In genomic region chr1:4585216-4585615, GRCh38 we compare ENCODE assay signal across 8 cellular contexts.
DNase-seq lines count a peak whose midpoint lies in the region; ATAC-seq and TF ChIP-seq lines count a peak whose summit lies in the region.

No MANE protein-coding gene starts in this region.

- H3K27ac ChIP-seq in WERI-Rb-1 = no peak overlapping the region

- no peaks in the 10 kb centered on the region for H3K36me3 ChIP-seq in WERI-Rb-1

- H3K27me3 ChIP-seq in WERI-Rb-1 (ENCODE audit: insufficient read depth, low read depth, severe bottlenecking) = peaks cover 59% of the 10 kb centered on the region

- H3K9me3 ChIP-seq in WERI-Rb-1 (ENCODE audit: severe bottlenecking) = no peaks in the 10 kb centered on the region

- DNase-seq in WERI-Rb-1 (peak; percentile 25), fibroblast of mammary gland (ENCODE audit: low read depth) (no peak), NCI-H2029 (lab: John Stamatoyannopoulos, UW) (no peak)
- DNase-seq in stimulated activated CD4-positive, alpha-beta T cell treated with anti-CD3 and anti-CD28 coated beads, Interleukin-4, amount 100 ng/mL, for 24 hours = peak; percentile 25

- peak; percentile 83 for TF ChIP-seq CTCF in WERI-Rb-1 (IDR thresholded peaks at IDR 0.05; ENCODE audit: low read depth, low read length)
- TF ChIP-seq CTCF in fibroblast of mammary gland (conservative IDR thresholded peaks at IDR 0.05; ENCODE audit: control insufficient read depth, insufficient read depth, low read depth, low read length) = peak; percentile 20

- H3K4me3 ChIP-seq in WERI-Rb-1 (ENCODE audit: low read depth, low read length) = no peak overlapping the region
- no peak overlapping the region for H3K4me3 ChIP-seq in fibroblast of mammary gland (ENCODE audit: control insufficient read depth, low read depth, low read length)

- peak; percentile 69 for ATAC-seq in GM21381 (IDR thresholded peaks at IDR 0.05; ENCODE audit: unreplicated experiment)
- no peak for ATAC-seq in GM19463 (IDR thresholded peaks at IDR 0.05; ENCODE audit: unreplicated experiment)
- no peak for ATAC-seq in HG03354 (IDR thresholded peaks at IDR 0.05; ENCODE audit: poor library complexity, severe bottlenecking, unreplicated experiment)
- no peak for ATAC-seq in GM18873 (IDR thresholded peaks at IDR 0.05; ENCODE audit: low FRiP score, unreplicated experiment)

Comparison
In these comparisons a context has a peak if more than half of its experiments do, and no peak if none do; other contexts are left out.
1. DNase-seq: peak in WERI-Rb-1 (single experiment) and stimulated activated CD4-positive, alpha-beta T cell treated with anti-CD3 and anti-CD28 coated beads, Interleukin-4, amount 100 ng/mL, for 24 hours (single experiment); none in fibroblast of mammary gland (single experiment) and NCI-H2029 (single experiment).